ENCODE assay signal across 10 cellular contexts in the genomic region with DNA sequence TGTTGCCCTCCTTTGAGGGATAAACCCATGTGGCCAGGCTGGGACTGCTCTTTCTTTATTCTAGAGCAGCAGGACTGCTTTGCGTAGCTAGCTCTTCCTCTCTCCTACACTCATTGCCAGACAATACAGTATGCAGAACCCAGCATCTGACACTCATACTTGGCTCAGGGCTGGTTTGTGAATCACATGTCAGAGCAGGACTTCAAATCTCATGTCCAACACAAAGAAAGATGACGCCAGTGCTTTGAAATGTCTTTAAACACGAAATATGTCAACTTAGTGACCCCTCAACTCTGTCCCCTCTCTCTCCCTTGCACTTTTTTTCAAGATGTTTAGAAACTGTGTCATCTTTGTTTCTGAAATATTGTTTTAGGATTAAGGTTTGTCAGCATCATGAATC.
DNase-seq lines count a peak whose midpoint lies in the region; ATAC-seq and TF ChIP-seq lines count a peak whose summit lies in the region.
"Had no signal": no experiment of that assay in that cellular context is flagged by ENCODE, and none has a peak within 500 bp of the region (broad histone marks: within the 10 kb centered on the region; RNA-seq: fewer than 3 reads in every experiment).

No MANE protein-coding gene starts in this region.

- no peaks in the 10 kb centered on the region for H3K27me3 ChIP-seq in esophagus (ENCODE audit: control insufficient read depth in 1 of 2, insufficient read depth in 2 of 2, low read length in 2 of 2)
- no peaks in the 10 kb centered on the region for H3K27me3 ChIP-seq in mucosa of rectum (ENCODE audit: control insufficient read depth in 2 of 2, insufficient read depth in 2 of 2, low read length in 2 of 2)

- no peaks in the 10 kb centered on the region for H3K9me3 ChIP-seq in esophagus (ENCODE audit: control insufficient read depth in 2 of 2, insufficient read depth in 1 of 2, low read depth in 1 of 2, low read length in 1 of 2)
- H3K9me3 ChIP-seq in mucosa of rectum (ENCODE audit: control insufficient read depth in 2 of 2, low read length in 2 of 2), result no peaks in the 10 kb centered on the region

- H3K4me3 ChIP-seq in esophagus (ENCODE audit: low read depth in 1 of 2, low read length in 2 of 2) (no peak overlapping the region), mucosa of rectum (ENCODE audit: low read length in 2 of 2) (no peak overlapping the region)

- no peak for ATAC-seq in GM19467 (IDR thresholded peaks at IDR 0.05; ENCODE audit: unreplicated experiment)

- DNase-seq in A172 (ENCODE audit: low spot score) (peak; percentile 96), NCI-H510A treated with DMSO at 0.1 percent for 48 hours (lab: John Stamatoyannopoulos, UW) (no peak), middle frontal gyrus (ENCODE audit: extremely low spot score, low spot score) (no peak)
- no peak for DNase-seq in activated CD4-positive, alpha-beta T cell treated with anti-CD3 and anti-CD28 coated beads, Interleukin-2, amount 50 U/mL, for 48 hours
- DNase-seq: activated CD4-positive, alpha-beta T cell treated with anti-CD3 and anti-CD28 coated beads, Interleukin-2, amount 10 ng/mL, durations not matched to agents 7 days and 5 days; NCI-H82 had no signal

- WGBS in esophagus, 2 donors, result 50 to 71% methylated on average over 3 of the region's 3 CpGs

- H3K9ac ChIP-seq in mucosa of rectum (ENCODE audit: low read depth in 1 of 2, low read length in 2 of 2), result no peak overlapping the region

- H3K4me1 ChIP-seq in esophagus (ENCODE audit: control insufficient read depth in 2 of 2, insufficient read depth in 2 of 2, low read length in 1 of 2), result peaks cover 0 to 2% of the 10 kb centered on the region in 2 donors
- no peaks in the 10 kb centered on the region for H3K4me1 ChIP-seq in mucosa of rectum (ENCODE audit: control insufficient read depth in 2 of 2, insufficient read depth in 2 of 2, low read length in 2 of 2)

- H3K36me3 ChIP-seq in esophagus (ENCODE audit: control insufficient read depth in 2 of 2, insufficient read depth in 2 of 2, low read length in 1 of 2), result no peaks in the 10 kb centered on the region
- no peaks in the 10 kb centered on the region for H3K36me3 ChIP-seq in mucosa of rectum (ENCODE audit: control insufficient read depth in 2 of 2, insufficient read depth in 2 of 2, low read length in 2 of 2)

- peak overlapping the region; percentile 26 to 39 for H3K27ac ChIP-seq in esophagus (ENCODE audit: low read depth in 2 of 2, low read length in 1 of 2)
- H3K27ac ChIP-seq in mucosa of rectum (ENCODE audit: low read depth in 2 of 2, low read length in 2 of 2), result peak overlapping the region; percentile 1 to 43

TF ChIP-seq in PFSK-1, 5 proteins besides CTCF, POLR2A, EP300 and RAD21:
- TF ChIP-seq, protein P1, sequence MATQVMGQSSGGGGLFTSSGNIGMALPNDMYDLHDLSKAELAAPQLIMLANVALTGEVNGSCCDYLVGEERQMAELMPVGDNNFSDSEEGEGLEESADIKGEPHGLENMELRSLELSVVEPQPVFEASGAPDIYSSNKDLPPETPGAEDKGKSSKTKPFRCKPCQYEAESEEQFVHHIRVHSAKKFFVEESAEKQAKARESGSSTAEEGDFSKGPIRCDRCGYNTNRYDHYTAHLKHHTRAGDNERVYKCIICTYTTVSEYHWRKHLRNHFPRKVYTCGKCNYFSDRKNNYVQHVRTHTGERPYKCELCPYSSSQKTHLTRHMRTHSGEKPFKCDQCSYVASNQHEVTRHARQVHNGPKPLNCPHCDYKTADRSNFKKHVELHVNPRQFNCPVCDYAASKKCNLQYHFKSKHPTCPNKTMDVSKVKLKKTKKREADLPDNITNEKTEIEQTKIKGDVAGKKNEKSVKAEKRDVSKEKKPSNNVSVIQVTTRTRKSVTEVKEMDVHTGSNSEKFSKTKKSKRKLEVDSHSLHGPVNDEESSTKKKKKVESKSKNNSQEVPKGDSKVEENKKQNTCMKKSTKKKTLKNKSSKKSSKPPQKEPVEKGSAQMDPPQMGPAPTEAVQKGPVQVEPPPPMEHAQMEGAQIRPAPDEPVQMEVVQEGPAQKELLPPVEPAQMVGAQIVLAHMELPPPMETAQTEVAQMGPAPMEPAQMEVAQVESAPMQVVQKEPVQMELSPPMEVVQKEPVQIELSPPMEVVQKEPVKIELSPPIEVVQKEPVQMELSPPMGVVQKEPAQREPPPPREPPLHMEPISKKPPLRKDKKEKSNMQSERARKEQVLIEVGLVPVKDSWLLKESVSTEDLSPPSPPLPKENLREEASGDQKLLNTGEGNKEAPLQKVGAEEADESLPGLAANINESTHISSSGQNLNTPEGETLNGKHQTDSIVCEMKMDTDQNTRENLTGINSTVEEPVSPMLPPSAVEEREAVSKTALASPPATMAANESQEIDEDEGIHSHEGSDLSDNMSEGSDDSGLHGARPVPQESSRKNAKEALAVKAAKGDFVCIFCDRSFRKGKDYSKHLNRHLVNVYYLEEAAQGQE (IDR thresholded peaks at IDR 0.05; ENCODE audit: insufficient read depth in 1 of 2, low read depth in 2 of 2, low read length in 2 of 2), result no peak
- TF ChIP-seq POLR2AphosphoS5 (IDR thresholded peaks at IDR 0.05; ENCODE audit: low read depth, low read length) (no peak), FOXP2 (optimal IDR thresholded peaks at IDR 0.05; ENCODE audit: borderline replicate concordance, extremely low read depth, extremely low read length, insufficient read depth) (no peak), TAF1 (IDR thresholded peaks at IDR 0.05; ENCODE audit: borderline replicate concordance, insufficient read depth, low read length) (0 out of 2 replicates have a peak, but pooled peaks have one; percentile 27), SIN3A (IDR thresholded peaks at IDR 0.05; ENCODE audit: borderline replicate concordance, insufficient read depth, low read length) (0 out of 2 replicates have a peak, but pooled peaks have one; percentile 10)
